Comparison of ENCODE assay signal across 34 cellular contexts in the genomic region with DNA sequence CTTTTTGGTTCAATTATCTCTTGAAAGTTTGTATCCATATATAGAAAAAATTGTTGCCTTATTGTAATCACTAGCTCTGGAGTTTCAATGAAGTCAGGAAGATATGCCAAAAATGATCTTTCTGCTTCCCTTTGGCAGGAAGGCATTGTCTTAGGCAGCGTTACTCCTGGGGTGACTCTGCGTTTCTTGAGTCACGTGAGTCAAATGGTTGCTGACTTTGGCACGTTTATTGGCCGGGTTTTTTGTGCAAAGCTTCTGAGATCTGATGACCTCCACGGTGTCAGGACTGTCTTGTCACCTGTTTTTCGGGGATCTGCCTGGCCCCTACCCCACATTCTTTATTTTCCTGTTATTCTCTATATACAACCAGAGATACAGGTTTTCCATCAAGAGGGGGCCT. TPM values are rescaled to one million over a fixed set of nuclear protein-coding genes. Genes with fewer than 3 reads are reported as not detected.
"Had no signal": no experiment of that assay in that cellular context is flagged by ENCODE, and none has a peak within 500 bp of the region (broad histone marks: within the 10 kb centered on the region; RNA-seq: fewer than 3 reads in every experiment).

No MANE protein-coding gene starts in this region.

- DNase-seq: activated B cell treated with CpG ODN at 0.5 μM for 24 hours; activated CD4-positive, alpha-beta memory T cell treated with anti-CD3 and anti-CD28 coated beads for 36 hours; activated CD4-positive, alpha-beta T cell treated with anti-CD3 and anti-CD28 coated beads for 4 hours; activated CD4-positive, alpha-beta T cell treated with anti-CD3 and anti-CD28 coated beads, Interleukin-2, amount 10 ng/mL, durations not matched to agents 24 days and 14 days; activated CD4-positive, alpha-beta T cell treated with anti-CD3 and anti-CD28 coated beads, Interleukin-2, amount 50 U/mL, for 1 hour; activated CD4-positive, alpha-beta T cell treated with anti-CD3 and anti-CD28 coated beads, Interleukin-2, amount 50 U/mL, for 4 hours; activated CD4-positive, CD25-positive, alpha-beta regulatory T cell treated with anti-CD3 and anti-CD28 coated beads, Interleukin-2, amount 50 U/mL, for 72 hours; activated CD8-positive, alpha-beta memory T cell treated with anti-CD3 and anti-CD28 coated beads, Interleukin-2, amount 50 U/mL, for 4 hours; activated CD8-positive, alpha-beta T cell treated with anti-CD3 and anti-CD28 coated beads for 36 hours; activated effector memory CD4-positive, alpha-beta T cell treated with Interleukin-2 at 50 U/mL for 16 hours; activated gamma-delta T cell; activated naive CD4-positive, alpha-beta T cell treated with anti-CD3 and anti-CD28 coated beads, Interleukin-2, amount 10 ng/mL, durations not matched to agents 7 days and 5 days; activated naive CD4-positive, alpha-beta T cell treated with Interleukin-2 at 50 U/mL for 16 hours; activated naive CD8-positive, alpha-beta T cell treated with anti-CD3 and anti-CD28 coated beads, Interleukin-2, amount 10 ng/mL, durations not matched to agents 7 days and 5 days; activated naive CD8-positive, alpha-beta T cell treated with anti-CD3 and anti-CD28 coated beads, Interleukin-2, amount 50 U/mL, for 24 hours; activated T-cell treated with anti-CD3 and anti-CD28 coated beads for 4 hours; activated T-cell treated with anti-CD3 and anti-CD28 coated beads, Interleukin-2, amount 50 U/mL, for 1 hour; activated T-cell treated with anti-CD3 and anti-CD28 coated beads, Interleukin-2, amount 50 U/mL, for 4 hours; activated T-cell treated with anti-CD3 and anti-CD28 coated beads, Interleukin-2, amount 50 U/mL, for 72 hours; amygdala; anterior cingulate cortex; caudate nucleus; cerebellar nuclear complex; T-helper 1 cell; T-helper 2 cell; T-helper 9 cell had no signal

- H3K4me1 ChIP-seq: ascending aorta had no signal

- FAIRE-seq: bronchial epithelial cell, TTC549 had no signal

- H3K36me3 ChIP-seq: ascending aorta, cardiac muscle cell had no signal

- H3K9me3 ChIP-seq: ascending aorta had no signal

- H3K27ac ChIP-seq: ascending aorta, cardiac muscle cell, VCaP had no signal

- H3K4me3 ChIP-seq: ascending aorta, cardiac muscle cell had no signal

- H3K27me3 ChIP-seq: ascending aorta, cardiac muscle cell had no signal

- ATAC-seq: activated CD8-positive, alpha-beta T cell treated with anti-CD3 and anti-CD28 coated beads for 36 hours; activated naive CD8-positive, alpha-beta T cell treated with anti-CD3 and anti-CD28 coated beads, Interleukin-2, amount 50 U/mL, for 24 hours; activated T-cell treated with anti-CD3 and anti-CD28 coated beads, Interleukin-2, amount 50 U/mL, for 4 hours; activated T-cell treated with anti-CD3 and anti-CD28 coated beads, Interleukin-2, amount 50 U/mL, for 72 hours had no signal

RNA-seq across cellular contexts. Expression of gene PHACTR3, which starts 10.4 kb away (rescaled TPM):
- total RNA-seq: activated B cell treated with CpG ODN at 0.5 μM for 24 hours; activated CD4-positive, alpha-beta memory T cell treated with anti-CD3 and anti-CD28 coated beads for 36 hours; activated CD4-positive, alpha-beta T cell treated with anti-CD3 and anti-CD28 coated beads, Interleukin-2, amount 10 ng/mL, durations not matched to agents 24 days and 14 days; activated CD8-positive, alpha-beta memory T cell treated with anti-CD3 and anti-CD28 coated beads for 36 hours; activated CD8-positive, alpha-beta T cell treated with anti-CD3 and anti-CD28 coated beads for 36 hours; activated naive CD8-positive, alpha-beta T cell treated with anti-CD3 and anti-CD28 coated beads, Interleukin-2, amount 10 ng/mL, durations not matched to agents 7 days and 5 days; activated T-cell treated with anti-CD3 and anti-CD28 coated beads, Interleukin-2, amount 50 U/mL, for 72 hours; activated T-helper 2 cell treated with anti-CD3 and anti-CD28 coated beads, Interferon-gamma antibody, Interleukin-2, Interleukin-4, amounts not matched to agents 10 μg/mL and 5 μg/mL and 100 μg/mL, durations not matched to agents 14 hours and 24 hours and 36 hours; ascending aorta; chondrocyte had no signal
